15 cellular contexts compared by ENCODE assay signal in genomic region chr1:87044424-87044823, GRCh38.
DNase-seq lines count a peak whose midpoint lies in the region; ATAC-seq, FAIRE-seq and TF ChIP-seq lines count a peak whose summit lies in the region.
"Had no signal": no experiment of that assay in that cellular context is flagged by ENCODE, and none has a peak within 500 bp of the region (broad histone marks: within the 10 kb centered on the region; RNA-seq: fewer than 3 reads in every experiment).

No MANE protein-coding gene starts in this region.

- peak overlapping the region; percentile 29 for H3K9ac ChIP-seq in SU-DHL-6 (ENCODE audit: low read length)

- H3K9me3 ChIP-seq in SU-DHL-6 (ENCODE audit: insufficient read depth, low read length), result peaks cover 12% of the 10 kb centered on the region; the same call in 1 of the 2 replicates

- peaks cover 1% of the 10 kb centered on the region for H3K4me1 Mint-ChIP-seq in chondrocyte (ENCODE audit: low read depth)
- peaks cover 25 to 44% of the 10 kb centered on the region in 2 donors for H3K4me1 Mint-ChIP-seq in stimulated activated naive B cell treated with anti-CD40 and anti-IgM and Interleukin-4, amounts not matched to agents 10 μg/mL and 1 μg/mL and 100 μg/mL, for 72 hours

- H4K20me1 ChIP-seq in SU-DHL-6 (ENCODE audit: low read depth, low read length), result no peaks in the 10 kb centered on the region

- no peak overlapping the region for H2AFZ ChIP-seq in SU-DHL-6 (ENCODE audit: low read depth, low read length, severe bottlenecking)

- no peak for DNase-seq in GM12892 (ENCODE audit: insufficient read length)
- no peak for DNase-seq in chondrocyte (ENCODE audit: low spot score)
- no peak for DNase-seq in stimulated activated naive B cell treated with anti-CD40 and anti-IgM and Interleukin-4, amounts not matched to agents 10 μg/mL and 1 μg/mL and 100 μg/mL, for 72 hours
- DNase-seq in HCEC 1CT, result no peak
- DNase-seq: activated effector memory CD4-positive, alpha-beta T cell treated with anti-CD3 and anti-CD28 coated beads, Interleukin-2, amount 50 U/mL, for 16 hours; gastrocnemius medialis; left colon had no signal

- H3K36me3 ChIP-seq in SU-DHL-6 (ENCODE audit: low read length), result peaks cover 14% of the 10 kb centered on the region
- H3K36me3 ChIP-seq: gastrocnemius medialis had no signal

- H3K27me3 Mint-ChIP-seq in chondrocyte (ENCODE audit: low read depth), result no peaks in the 10 kb centered on the region
- no peaks in the 10 kb centered on the region for H3K27me3 Mint-ChIP-seq in stimulated activated naive B cell treated with anti-CD40 and anti-IgM and Interleukin-4, amounts not matched to agents 10 μg/mL and 1 μg/mL and 100 μg/mL, for 72 hours
- H3K27me3 Mint-ChIP-seq: CD8-positive, alpha-beta memory T cell; stimulated activated naive CD8-positive, alpha-beta T cell treated with anti-CD3 and anti-CD28 coated beads, Interleukin-15, amount 100 ng/mL, for 72 hours had no signal

- peak; percentile 42 for FAIRE-seq in GM12892 (lab: Jason Lieb, UNC)

- H3K27ac ChIP-seq in SU-DHL-6 (ENCODE audit: low read depth, low read length), result peak overlapping the region; percentile 83
- H3K27ac ChIP-seq: gastrocnemius medialis had no signal

- no peaks in the 10 kb centered on the region for H3K36me3 Mint-ChIP-seq in chondrocyte (ENCODE audit: low read depth)
- peaks cover 2 to 17% of the 10 kb centered on the region in 2 donors for H3K36me3 Mint-ChIP-seq in stimulated activated naive B cell treated with anti-CD40 and anti-IgM and Interleukin-4, amounts not matched to agents 10 μg/mL and 1 μg/mL and 100 μg/mL, for 72 hours

- peak overlapping the region; percentile 73 for H3K4me2 ChIP-seq in SU-DHL-6 (ENCODE audit: low read depth, low read length, poor library complexity, severe bottlenecking)

- H3K27me3 ChIP-seq in SU-DHL-6 (ENCODE audit: low read length), result no peaks in the 10 kb centered on the region
- H3K27me3 ChIP-seq: gastrocnemius medialis had no signal

- H3K4me3 Mint-ChIP-seq in chondrocyte (ENCODE audit: unreplicated experiment), result no peak overlapping the region
- no peak overlapping the region for H3K4me3 Mint-ChIP-seq in stimulated activated naive B cell treated with anti-CD40 and anti-IgM and Interleukin-4, amounts not matched to agents 10 μg/mL and 1 μg/mL and 100 μg/mL, for 72 hours

- ATAC-seq in GM19328 (IDR thresholded peaks at IDR 0.05; ENCODE audit: unreplicated experiment) (peak; percentile 45), HG02938 (IDR thresholded peaks at IDR 0.05; ENCODE audit: unreplicated experiment) (peak; percentile 43), HG03159 (IDR thresholded peaks at IDR 0.05; ENCODE audit: unreplicated experiment) (no peak)
- no peak for ATAC-seq in stimulated activated naive B cell treated with anti-CD40 and anti-IgM and Interleukin-4, amounts not matched to agents 10 μg/mL and 1 μg/mL and 100 μg/mL, for 72 hours (replicated peaks)
- ATAC-seq: gastrocnemius medialis, HCT116, K562, left colon had no signal

- no peak overlapping the region for H3K27ac Mint-ChIP-seq in chondrocyte (ENCODE audit: unreplicated experiment)
- H3K27ac Mint-ChIP-seq in stimulated activated naive B cell treated with anti-CD40 and anti-IgM and Interleukin-4, amounts not matched to agents 10 μg/mL and 1 μg/mL and 100 μg/mL, for 72 hours, result no peak overlapping the region

- peaks cover 99% of the 10 kb centered on the region for H3K79me2 ChIP-seq in SU-DHL-6 (ENCODE audit: insufficient read depth, low read length)

- peaks cover 7% of the 10 kb centered on the region for H3K9me3 Mint-ChIP-seq in chondrocyte (ENCODE audit: low read depth)
- peaks cover 0 to 6% of the 10 kb centered on the region in 2 donors for H3K9me3 Mint-ChIP-seq in stimulated activated naive B cell treated with anti-CD40 and anti-IgM and Interleukin-4, amounts not matched to agents 10 μg/mL and 1 μg/mL and 100 μg/mL, for 72 hours

- H3K9me2 ChIP-seq in SU-DHL-6 (replicated peaks; ENCODE audit: insufficient read depth, low read length), result no peaks in the 10 kb centered on the region

- H3F3A ChIP-seq in SU-DHL-6 (ENCODE audit: insufficient read depth), result peaks cover 72% of the 10 kb centered on the region

- TF ChIP-seq CTCF in SU-DHL-6 (IDR thresholded peaks at IDR 0.05; ENCODE audit: insufficient read depth, low read length, poor library complexity, severe bottlenecking) (no peak), chondrocyte (IDR thresholded peaks at IDR 0.05) (no peak)

- H3K4me3 ChIP-seq in SU-DHL-6 (ENCODE audit: insufficient read depth, low read length, poor library complexity, severe bottlenecking), result no peak overlapping the region
- H3K4me3 ChIP-seq: gastrocnemius medialis, K562 had no signal

- TF ChIP-seq POLR2A in GM12892 (IDR thresholded peaks at IDR 0.05; ENCODE audit: low read depth, low read length), result no peak

Comparison
In these comparisons a context has a peak if more than half of its experiments do, and no peak if none do; other contexts are left out.
1. ATAC-seq: peak in GM19328 (single experiment) and HG02938 (single experiment); none in stimulated activated naive B cell treated with anti-CD40 and anti-IgM and Interleukin-4, amounts not matched to agents 10 μg/mL and 1 μg/mL and 100 μg/mL, for 72 hours (0 of 2) and HG03159 (single experiment).